In genomic region chrX:47644557-47645091, GRCh38 we compare ENCODE assay signal across 6 cellular contexts. TPM values are rescaled to one million over a fixed set of nuclear protein-coding genes. Genes with fewer than 3 reads are reported as not detected.
DNase-seq lines count a peak whose midpoint lies in the region; ATAC-seq, FAIRE-seq and TF ChIP-seq lines count a peak whose summit lies in the region.

No MANE protein-coding gene starts in this region.

- TF ChIP-seq POLR2A in A549 (IDR thresholded peaks at IDR 0.05; ENCODE audit: low read length) (no peak), thyroid gland (IDR thresholded peaks at IDR 0.05) (no peak)

- no peak for FAIRE-seq in A549 (lab: Jason Lieb, UNC)

- DNase-seq in A549 (ENCODE audit: low read depth in 1 of 2, low spot score in 1 of 2), result peak; percentile 57 to 59
- DNase-seq in Jurkat, Clone E6-1 (ENCODE audit: low read depth, low spot score), result peak; percentile 42
- no peak for DNase-seq in endothelial cell (ENCODE audit: low spot score)
- DNase-seq in thyroid gland, result no peak
- DNase-seq in medulla oblongata (ENCODE audit: extremely low spot score), result no peak
- DNase-seq in T-helper 9 cell, result no peak

- peak; percentile 94 for ATAC-seq in A549

- TF ChIP-seq CTCF in A549 (IDR thresholded peaks at IDR 0.05), result peak; percentile 29; the same call in 2 of the 3 replicates
- peak; percentile 38 for TF ChIP-seq CTCF in endothelial cell (IDR thresholded peaks at IDR 0.05; ENCODE audit: unreplicated experiment)
- TF ChIP-seq CTCF in thyroid gland (IDR thresholded peaks at IDR 0.05), result no peak

- H3K27ac Mint-ChIP-seq in endothelial cell (ENCODE audit: unreplicated experiment), result peak overlapping the region; percentile 48

- H3K4me2 ChIP-seq in A549, result no peak overlapping the region

- H3K27me3 ChIP-seq in thyroid gland, result no peaks in the 10 kb centered on the region

- no peak overlapping the region for H3K4me3 Mint-ChIP-seq in endothelial cell (ENCODE audit: unreplicated experiment)

- 61% methylated on average over 12 of the region's 12 CpGs for WGBS in A549 (ENCODE audit: missing lambda C conversion rate)
- 63 to 79% methylated on average over 12 of the region's 12 CpGs for WGBS in thyroid gland, 2 donors

- H3K36me3 Mint-ChIP-seq in endothelial cell (ENCODE audit: low read depth, unreplicated experiment), result peaks cover 21% of the 10 kb centered on the region

- H3K4me3 ChIP-seq in A549 (no peak overlapping the region), thyroid gland (replicated peaks in 1 of 3) (no peak overlapping the region)
- H3K4me3 ChIP-seq in Jurkat, Clone E6-1 (ENCODE audit: low read length), result no peak overlapping the region

- POLR2A ChIA-PET in A549 (lab: Yijun Ruan, JAX), result interaction anchor here (1.0 kb wide), 1 partner anchor 63 kb away, joined by 3 read pairs; the partner anchor contains the start of gene TIMP1

- intact Hi-C loops in thyroid gland (cut with DNase I), result no loop called here

- peak; percentile 20 to 37; a peak in 1 of 5 replicates for TF ChIP-seq RAD21 in A549 (conservative IDR thresholded peaks at IDR 0.05 in 1 of 2, IDR thresholded peaks at IDR 0.05 in 1 of 2)

- H3K9me3 ChIP-seq in A549 (peaks cover 10% of the 10 kb centered on the region; the same call in 1 of the 3 replicates), thyroid gland (no peaks in the 10 kb centered on the region)

- H3K4me1 Mint-ChIP-seq in endothelial cell (ENCODE audit: unreplicated experiment), result peaks cover 10% of the 10 kb centered on the region

- H3K36me3 ChIP-seq in thyroid gland, result peaks cover 5 to 11% of the 10 kb centered on the region in 2 donors

- H3K27ac ChIP-seq in A549 (no peak overlapping the region), thyroid gland (no peak overlapping the region)

- CTCF ChIA-PET in A549 (lab: Yijun Ruan, JAX), result interaction anchor here (0.6 to 3.8 kb wide), 21 partner anchors 10 to 453 kb away, joined by 3 to 19 read pairs (median 3); partner anchors contain the start of gene CFP

- H3K9me3 Mint-ChIP-seq in endothelial cell (ENCODE audit: unreplicated experiment), result no peaks in the 10 kb centered on the region

- no peak for TF ChIP-seq EP300 in A549 (IDR thresholded peaks at IDR 0.05)

- H3K4me1 ChIP-seq in A549 (peaks cover 13% of the 10 kb centered on the region), thyroid gland (no peaks in the 10 kb centered on the region)

- H3K27me3 Mint-ChIP-seq in endothelial cell (ENCODE audit: unreplicated experiment), result peaks cover 4% of the 10 kb centered on the region

TF ChIP-seq in A549, 52 proteins besides CTCF, POLR2A, EP300 and RAD21:
- peak; percentile 44 for TF ChIP-seq SMC3 (IDR thresholded peaks at IDR 0.05)
- TF ChIP-seq GATA3 (IDR thresholded peaks at IDR 0.05; ENCODE audit: borderline replicate concordance), result no peak
- no peak for TF ChIP-seq ESRRA (IDR thresholded peaks at IDR 0.05; ENCODE audit: borderline replicate concordance, low read length)
- TF ChIP-seq RCOR1 (IDR thresholded peaks at IDR 0.05; ENCODE audit: low read depth, low read length), result no peak
- TF ChIP-seq KDM5A (IDR thresholded peaks at IDR 0.05), result no peak

RNA-seq across cellular contexts. Expression of gene ELK1, which starts 5.7 kb away (rescaled TPM):
- polyA plus RNA-seq in A549 (2011; rRNA removed) (14.6 and 15.3 TPM in 2 replicates), A549 (2017; fragmentation: RNase III; extraction: RNeasy Plus Mini Kit Qiagen cat#74134 plus additional on column Dnase treatment) (20.6 to 23.5 TPM (median 21.9 TPM) in 3 replicates)
- 15.7 and 24.1 TPM in 2 replicates for polyA plus RNA-seq in A549 (2012; cell fraction: cytosol; rRNA removed)
- 15.3 TPM in 2 replicates for polyA plus RNA-seq in A549 (2012; cell fraction: nucleus; rRNA removed)
- polyA minus RNA-seq in A549 (2011; rRNA and poly(A)+ RNA removed), result 14.1 and 20.1 TPM in 2 replicates
- 39.3 TPM for polyA plus RNA-seq in Jurkat, Clone E6-1 (2012; ENCODE audit: insufficient read depth, insufficient read length)
- total RNA-seq in endothelial cell (ENCODE audit: unreplicated experiment) (29.4 TPM), thyroid gland (10 to 100 TPM; 17.3 to 21.7 (median 17.7) TPM)

RNA-seq across cellular contexts. Expression of gene UXT, which starts 14.4 kb away (rescaled TPM):
- polyA plus RNA-seq in A549 (2011; rRNA removed), result 172 and 186 TPM in 2 replicates
- 165 and 177 TPM in 2 replicates for polyA plus RNA-seq in A549 (2012; cell fraction: cytosol; rRNA removed)
- polyA plus RNA-seq in A549 (2012; cell fraction: nucleus; rRNA removed), result 68.3 and 81.4 TPM in 2 replicates
- polyA plus RNA-seq in A549 (2017; fragmentation: RNase III; extraction: RNeasy Plus Mini Kit Qiagen cat#74134 plus additional on column Dnase treatment), result 166 to 181 TPM (median 175 TPM) in 3 replicates
- 56.8 and 57.8 TPM in 2 replicates for polyA minus RNA-seq in A549 (2011; rRNA and poly(A)+ RNA removed)
- 277 TPM for polyA plus RNA-seq in Jurkat, Clone E6-1 (2012; ENCODE audit: insufficient read depth, insufficient read length)
- total RNA-seq in endothelial cell (ENCODE audit: unreplicated experiment), result 76.5 TPM
- total RNA-seq in thyroid gland, result 100 to 1,000 TPM in 3 of 4 donors, 10 to 100 TPM in 1; 89.3 to 141 (median 116) TPM

RNA-seq across cellular contexts. Expression of gene CFP, which starts 14.9 kb away (rescaled TPM):
- polyA plus RNA-seq in A549 (2011; rRNA removed) (0.14 and 0.15 TPM in 2 replicates), A549 (2017; fragmentation: RNase III; extraction: RNeasy Plus Mini Kit Qiagen cat#74134 plus additional on column Dnase treatment) (0.49 to 0.91 TPM (median 0.54 TPM) in 3 replicates)
- 0.30 and 0.34 TPM in 2 replicates for polyA plus RNA-seq in A549 (2012; cell fraction: cytosol; rRNA removed)
- polyA plus RNA-seq in A549 (2012; cell fraction: nucleus; rRNA removed), result 1.3 and 1.5 TPM in 2 replicates
- polyA minus RNA-seq in A549 (2011; rRNA and poly(A)+ RNA removed), result 0.21 and 0.34 TPM in 2 replicates
- 2.1 TPM for polyA plus RNA-seq in Jurkat, Clone E6-1 (2012; ENCODE audit: insufficient read depth, insufficient read length)
- total RNA-seq in endothelial cell (ENCODE audit: unreplicated experiment) (27.5 TPM), thyroid gland (1 to 10 TPM; 1.3 to 2.3 (median 1.6) TPM)

RNA-seq across cellular contexts. Expression of gene SYN1, which starts 25.0 kb away (rescaled TPM):
- polyA plus RNA-seq in A549 (2011; rRNA removed) (not detected in 2 replicates), A549 (2017; fragmentation: RNase III; extraction: RNeasy Plus Mini Kit Qiagen cat#74134 plus additional on column Dnase treatment) (0.05 to 0.21 TPM (median 0.14 TPM) in 3 replicates)
- 0.01 TPM in 2 replicates for polyA plus RNA-seq in A549 (2012; cell fraction: cytosol; rRNA removed)
- 0.01 TPM in 1 of 2 replicates, not detected in the other for polyA plus RNA-seq in A549 (2012; cell fraction: nucleus; rRNA removed)
- not detected in 2 replicates for polyA minus RNA-seq in A549 (2011; rRNA and poly(A)+ RNA removed)
- 2.0 TPM for polyA plus RNA-seq in Jurkat, Clone E6-1 (2012; ENCODE audit: insufficient read depth, insufficient read length)
- total RNA-seq in endothelial cell (ENCODE audit: unreplicated experiment) (2.9 TPM), thyroid gland (under 1 TPM in 2 of 4 donors, not detected in 2; 0.13 to 0.15 TPM)

Comparison
In these comparisons a context has a peak if more than half of its experiments do, and no peak if none do; other contexts are left out.
1. DNase-seq: peak in A549 (2 of 2) and Jurkat, Clone E6-1 (single experiment); none in endothelial cell (single experiment), thyroid gland (0 of 2), medulla oblongata (single experiment) and T-helper 9 cell (single experiment).
2. CTCF ChIP-seq: peak in A549 (single experiment) and endothelial cell (single experiment); none in thyroid gland (0 of 6).